In the genomic region with DNA sequence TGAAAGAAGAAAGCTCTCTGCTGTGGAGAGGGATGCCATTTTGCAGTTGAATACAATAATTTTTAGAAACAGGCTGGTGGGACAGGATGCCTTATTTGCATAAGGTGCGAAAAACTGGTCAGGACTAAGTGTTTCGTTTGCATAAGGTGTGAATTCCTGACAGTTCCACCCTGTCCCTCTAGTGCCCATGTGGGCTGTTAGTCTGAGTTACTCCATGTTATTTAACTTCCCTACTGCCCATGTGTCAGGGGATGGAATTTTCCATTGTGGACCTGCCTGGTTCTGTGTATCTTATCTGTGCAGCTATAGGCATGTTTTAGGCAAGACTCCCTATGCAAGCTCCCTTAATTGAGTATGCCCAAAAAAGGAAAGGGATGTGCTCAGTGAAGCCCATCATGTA, we compare ENCODE assay signal across 23 cellular contexts. TPM values are rescaled to one million over a fixed set of nuclear protein-coding genes. Genes with fewer than 3 reads are reported as not detected.
DNase-seq lines count a peak whose midpoint lies in the region; ATAC-seq, FAIRE-seq and TF ChIP-seq lines count a peak whose summit lies in the region.
"Had no signal": no experiment of that assay in that cellular context is flagged by ENCODE, and none has a peak within 500 bp of the region (broad histone marks: within the 10 kb centered on the region; RNA-seq: fewer than 3 reads in every experiment).

No MANE protein-coding gene starts in this region.

- TF ChIP-seq POLR2A in IMR-90 (IDR thresholded peaks at IDR 0.05; ENCODE audit: low read depth, low read length), result no peak

- H3K14ac ChIP-seq in IMR-90 (replicated peaks; ENCODE audit: low read depth, low read length), result 0 out of 2 replicates have a peak overlapping the region, but pooled peaks have one; percentile 22

- ATAC-seq in IMR-90 (ENCODE audit: low read depth) (peak; percentile 57; the same call in 1 of the 2 replicates), GM21515 (IDR thresholded peaks at IDR 0.05; ENCODE audit: unreplicated experiment) (no peak)
- ATAC-seq in naive thymus-derived CD4-positive, alpha-beta T cell, result no peak
- ATAC-seq: GM12878, K562 had no signal

- no TSS peak for BruUV-seq in IMR-90 (replicated peaks; lab: Mats Ljungman, UMichigan)

- H2BK15ac ChIP-seq in IMR-90 (ENCODE audit: low read depth, low read length), result no peak overlapping the region

- H4K5ac ChIP-seq in IMR-90 (ENCODE audit: low read depth, low read length), result no peak overlapping the region

- no peaks in the 10 kb centered on the region for H3K9me1 ChIP-seq in IMR-90 (ENCODE audit: insufficient read depth, low read length)
- H3K9me1 ChIP-seq in keratinocyte (ENCODE audit: control insufficient read depth, extremely low read depth, insufficient read depth, low read length), result no peaks in the 10 kb centered on the region

- no peak overlapping the region for H3K4me2 ChIP-seq in IMR-90 (ENCODE audit: low read depth, low read length)
- no peak overlapping the region for H3K4me2 ChIP-seq in keratinocyte (ENCODE audit: control insufficient read depth, extremely low read depth, insufficient read depth, low read depth, low read length)

- H3K4ac ChIP-seq in IMR-90 (ENCODE audit: low read depth, low read length), result no peak overlapping the region

- POLR2A ChIA-PET in IMR-90 (lab: Charles Lee; ENCODE audit: unreplicated experiment), result interaction anchor here (0.6 kb wide), 2 partner anchors 17 to 72 kb away, joined by 3 to 6 read pairs; no protein-coding TSS in a partner anchor
- POLR2A ChIA-PET in naive thymus-derived CD4-positive, alpha-beta T cell (lab: Charles Lee), result interaction anchor here (0.7 kb wide), 1 partner anchor 780 kb away, joined by 3 read pairs; no protein-coding TSS in a partner anchor

- in situ Hi-C loops in IMR-90 (cut with MboI; ENCODE audit: low sequenced_read_pairs) (no loop called here), brain microvascular endothelial cell (cut with HindIII; ENCODE audit: low pct_ligation_motif_present, low sequenced_read_pairs) (no loop called here)

- no peaks in the 10 kb centered on the region for H3K36me3 Mint-ChIP-seq in naive thymus-derived CD4-positive, alpha-beta T cell
- H3K36me3 Mint-ChIP-seq: CD4-positive, CD25-positive, alpha-beta regulatory T cell; CD8-positive, alpha-beta memory T cell had no signal

- H3K9ac ChIP-seq in IMR-90 (ENCODE audit: low read depth, low read length) (no peak overlapping the region), keratinocyte (ENCODE audit: control insufficient read depth, extremely low read depth, insufficient read depth, low read length) (no peak overlapping the region)

- no peak overlapping the region for H2AK9ac ChIP-seq in IMR-90 (replicated peaks; ENCODE audit: low read depth, low read length, poor library complexity)

- H3K4me1 ChIP-seq in IMR-90 (ENCODE audit: control insufficient read depth, insufficient read depth, low read length) (no peaks in the 10 kb centered on the region), keratinocyte (ENCODE audit: control insufficient read depth, extremely low read depth, insufficient read depth, low read length) (no peaks in the 10 kb centered on the region)
- no peaks in the 10 kb centered on the region for H3K4me1 ChIP-seq in naive thymus-derived CD4-positive, alpha-beta T cell (ENCODE audit: control insufficient read depth in 2 of 2, insufficient read depth in 2 of 2, low read length in 2 of 2)
- H3K4me1 ChIP-seq: BE2C had no signal

- DNase-seq in IMR-90, result no peak
- DNase-seq in fibroblast of villous mesenchyme (ENCODE audit: low read depth), result peak; percentile 11
- no peak for DNase-seq in keratinocyte (ENCODE audit: low read depth, low spot score)
- DNase-seq in occipital lobe (lab: John Stamatoyannopoulos, UW), result peak; percentile 57
- no peak for DNase-seq in KG1 (lab: John Stamatoyannopoulos, UW)
- no peak for DNase-seq in brain microvascular endothelial cell
- DNase-seq in naive thymus-derived CD4-positive, alpha-beta T cell, result no peak
- DNase-seq: ACHN; BE2C; C1 segment of cervical spinal cord; CD4-positive, CD25-positive, alpha-beta regulatory T cell; CD8-positive, alpha-beta memory T cell; COR-L47; DMS 273 treated with DMSO at 0.1 percent for 48 hours; DMS53; DND-41; EL; H9 had no signal

- intact Hi-C loops in IMR-90 (cut with micrococcal nuclease), result no loop called here
- intact Hi-C loops in naive thymus-derived CD4-positive, alpha-beta T cell (cut with micrococcal nuclease), result no loop called here

- FAIRE-seq in keratinocyte (lab: Jason Lieb, UNC), result peak; percentile 20
- FAIRE-seq: A204.1, GM12878, H1, K562 had no signal

- no peak overlapping the region for H4K91ac ChIP-seq in IMR-90 (ENCODE audit: insufficient read depth, low read depth, low read length)

- no peak for TF ChIP-seq RAD21 in IMR-90 (IDR thresholded peaks at IDR 0.05; ENCODE audit: low read length)

- CTCF ChIA-PET in IMR-90 (lab: Yijun Ruan, JAX), result interaction anchor here (0.6 kb wide), 1 partner anchor 219 kb away, joined by 3 read pairs; no protein-coding TSS in a partner anchor
- CTCF ChIA-PET in naive thymus-derived CD4-positive, alpha-beta T cell (lab: Charles Lee), result interaction anchor here (0.6 kb wide), 2 partner anchors 12 to 434 kb away, joined by 3 to 8 read pairs; no protein-coding TSS in a partner anchor

- 100% methylated on average over 1 of the region's 2 CpGs; no CpG with 5 or more reads in 1 of the 2 experiments for whole genome bisulfite sequencing in IMR-90 (ENCODE audit: extremely low coverage in 2 of 2, insufficient read length in 1 of 2), 2 experiments

- no peak overlapping the region for H2AK5ac ChIP-seq in IMR-90 (ENCODE audit: low read depth, low read length)

- H3K23ac ChIP-seq in IMR-90 (ENCODE audit: low read depth, low read length), result no peak overlapping the region

- H3K56ac ChIP-seq in IMR-90 (ENCODE audit: extremely low read depth, insufficient read depth, low read length), result no peak overlapping the region

- H3K79me1 ChIP-seq in IMR-90 (ENCODE audit: low read depth in 1 of 2, low read length in 2 of 2), result no peaks in the 10 kb centered on the region

- dilution Hi-C loops in IMR-90 (cut with HindIII; ENCODE audit: low sequenced_read_pairs, unreplicated experiment), result no loop called here
- dilution Hi-C loops in keratinocyte (cut with MboI; ENCODE audit: extremely low pct_ligation_motif_present, low sequenced_read_pairs), result no loop called here

- H3K27me3 ChIP-seq in IMR-90 (ENCODE audit: control insufficient read depth, insufficient read depth, low read length) (no peaks in the 10 kb centered on the region), keratinocyte (ENCODE audit: control insufficient read depth, extremely low read depth, insufficient read depth, low read length) (peaks cover 6% of the 10 kb centered on the region), brain microvascular endothelial cell (replicated peaks) (no peaks in the 10 kb centered on the region)
- no peaks in the 10 kb centered on the region for H3K27me3 ChIP-seq in naive thymus-derived CD4-positive, alpha-beta T cell (ENCODE audit: control insufficient read depth in 2 of 2, insufficient read depth in 2 of 2, low read length in 2 of 2)
- H3K27me3 ChIP-seq: BE2C had no signal

- peaks cover 0 to 1% (median 0%) of the 10 kb centered on the region in 7 donors for H3K4me1 Mint-ChIP-seq in naive thymus-derived CD4-positive, alpha-beta T cell
- H3K4me1 Mint-ChIP-seq: CD4-positive, CD25-positive, alpha-beta regulatory T cell; H9 had no signal

- H3K4me3 Mint-ChIP-seq in naive thymus-derived CD4-positive, alpha-beta T cell, result no peak overlapping the region
- H3K4me3 Mint-ChIP-seq: CD4-positive, CD25-positive, alpha-beta regulatory T cell; CD8-positive, alpha-beta memory T cell; H9 had no signal

- H2AFZ ChIP-seq in IMR-90 (replicated peaks; ENCODE audit: low read length, poor library complexity) (no peak overlapping the region), keratinocyte (ENCODE audit: control insufficient read depth, low read length) (no peak overlapping the region)

- no peaks in the 10 kb centered on the region for H3K79me2 ChIP-seq in keratinocyte (ENCODE audit: control insufficient read depth, insufficient read depth, low read length)

- H2BK20ac ChIP-seq in IMR-90 (ENCODE audit: low read depth, low read length), result no peak overlapping the region

- H3K36me3 ChIP-seq in IMR-90 (ENCODE audit: control insufficient read depth, insufficient read depth, low read length), result no peaks in the 10 kb centered on the region
- no peaks in the 10 kb centered on the region for H3K36me3 ChIP-seq in keratinocyte (ENCODE audit: control insufficient read depth in 2 of 2, extremely low read depth in 1 of 2, insufficient read depth in 2 of 2, low read length in 2 of 2)
- no peaks in the 10 kb centered on the region for H3K36me3 ChIP-seq in brain microvascular endothelial cell (replicated peaks)
- H3K36me3 ChIP-seq in naive thymus-derived CD4-positive, alpha-beta T cell (ENCODE audit: control insufficient read depth in 2 of 3, insufficient read depth in 3 of 3, low read length in 3 of 3), result no peaks in the 10 kb centered on the region
- H3K36me3 ChIP-seq: BE2C had no signal

- no peak overlapping the region for H3K27ac Mint-ChIP-seq in naive thymus-derived CD4-positive, alpha-beta T cell
- H3K27ac Mint-ChIP-seq: CD4-positive, CD25-positive, alpha-beta regulatory T cell; CD8-positive, alpha-beta memory T cell; H9 had no signal

- no peak overlapping the region for H2BK5ac ChIP-seq in IMR-90 (ENCODE audit: low read depth, low read length, poor library complexity, severe bottlenecking)

- TF ChIP-seq CTCF in IMR-90 (conservative IDR thresholded peaks at IDR 0.05; ENCODE audit: low read depth, low read length), result no peak
- TF ChIP-seq CTCF in fibroblast of villous mesenchyme (IDR thresholded peaks at IDR 0.05; ENCODE audit: insufficient read depth, low read depth, low read length), result no peak
- no peak for TF ChIP-seq CTCF in keratinocyte (optimal IDR thresholded peaks at IDR 0.05 in 1 of 3, IDR thresholded peaks at IDR 0.05 in 1 of 3, conservative IDR thresholded peaks at IDR 0.05 in 1 of 3; ENCODE audit: extremely low read depth in 1 of 3, insufficient read depth in 2 of 3, low read length in 3 of 3)
- TF ChIP-seq CTCF in brain microvascular endothelial cell (IDR thresholded peaks at IDR 0.05; ENCODE audit: low read depth, low read length, missing control alignments), result no peak

- H3K27me3 Mint-ChIP-seq in naive thymus-derived CD4-positive, alpha-beta T cell, result peaks cover 21 to 54% (median 30%) of the 10 kb centered on the region in 5 donors

- peaks cover 0 to 6% (median 0%) of the 10 kb centered on the region in 11 donors for H3K9me3 Mint-ChIP-seq in naive thymus-derived CD4-positive, alpha-beta T cell
- H3K9me3 Mint-ChIP-seq: H9 had no signal

- no peak overlapping the region for H4K8ac ChIP-seq in IMR-90 (ENCODE audit: low read depth in 2 of 2, low read length in 2 of 2)

- H3K27ac ChIP-seq in IMR-90 (ENCODE audit: insufficient read depth, low read length), result no peak overlapping the region
- H3K27ac ChIP-seq in keratinocyte (ENCODE audit: control insufficient read depth, insufficient read depth, low read length), result no peak overlapping the region
- no peak overlapping the region for H3K27ac ChIP-seq in brain microvascular endothelial cell
- H3K27ac ChIP-seq in naive thymus-derived CD4-positive, alpha-beta T cell (ENCODE audit: low read depth, low read length), result no peak overlapping the region

- H3K9me3 ChIP-seq in IMR-90 (ENCODE audit: control insufficient read depth, insufficient read depth, low read length) (no peaks in the 10 kb centered on the region), keratinocyte (ENCODE audit: control insufficient read depth, low read depth, low read length) (no peaks in the 10 kb centered on the region)
- no peaks in the 10 kb centered on the region for H3K9me3 ChIP-seq in naive thymus-derived CD4-positive, alpha-beta T cell (ENCODE audit: control insufficient read depth in 2 of 3, low read length in 3 of 3)
- H3K9me3 ChIP-seq: BE2C had no signal

- H3K4me3 ChIP-seq in IMR-90 (ENCODE audit: insufficient read depth, low read depth, low read length) (no peak overlapping the region), fibroblast of villous mesenchyme (ENCODE audit: low read depth, low read length) (no peak overlapping the region), keratinocyte (ENCODE audit: control insufficient read depth in 2 of 3, extremely low read depth in 1 of 3, insufficient read depth in 2 of 3, low read depth in 1 of 3, low read length in 3 of 3) (no peak overlapping the region), brain microvascular endothelial cell (ENCODE audit: low read depth, low read length) (no peak overlapping the region)
- no peak overlapping the region for H3K4me3 ChIP-seq in naive thymus-derived CD4-positive, alpha-beta T cell (ENCODE audit: low read length)
- H3K4me3 ChIP-seq: GM12878, K562 had no signal

- no peaks in the 10 kb centered on the region for H4K20me1 ChIP-seq in IMR-90 (ENCODE audit: insufficient read depth, low read length)
- H4K20me1 ChIP-seq in keratinocyte (ENCODE audit: control insufficient read depth, extremely low read depth, insufficient read depth, low read length), result no peaks in the 10 kb centered on the region

- no peak overlapping the region for H2BK120ac ChIP-seq in IMR-90 (ENCODE audit: low read depth, low read length)

- peak overlapping the region; percentile 23; the same call in 1 of the 2 replicates for H3K18ac ChIP-seq in IMR-90 (ENCODE audit: low read depth, low read length)

RNA-seq across cellular contexts. Expression of gene NFIL3, which starts 35.3 kb away (rescaled TPM):
- 27.6 and 29.4 TPM in 2 replicates for total RNA-seq in IMR-90 (2012; rRNA removed)
- polyA plus RNA-seq in IMR-90 (2012; rRNA removed), result 20.8 and 27.7 TPM in 2 replicates
- polyA plus RNA-seq in IMR-90 (2012; cell fraction: cytosol; rRNA removed), result 11.9 and 12.8 TPM in 2 replicates
- polyA plus RNA-seq in IMR-90 (2012; cell fraction: nucleus; rRNA removed; ENCODE audit: low replicate concordance), result 6.6 and 66.1 TPM in 2 replicates
- total RNA-seq in fibroblast of villous mesenchyme, result 15.5 and 18.1 TPM in 2 replicates
- 6.9 to 9.3 TPM (median 7.9 TPM) in 3 replicates for polyA plus RNA-seq in keratinocyte
- polyA plus RNA-seq in keratinocyte (2011; ENCODE audit: low read depth), result 73.1 TPM
- 5.3 and 9.3 TPM in 2 replicates for polyA plus RNA-seq in keratinocyte (2011; cell fraction: cytosol; rRNA removed)
- 13.3 and 16.5 TPM in 2 replicates for polyA plus RNA-seq in keratinocyte (2011; cell fraction: nucleus; rRNA removed)
- 6.5 and 50.5 TPM in 2 replicates for polyA plus RNA-seq in keratinocyte (2012; ENCODE audit: low replicate concordance)
- polyA minus RNA-seq in keratinocyte, result 1.8 to 6.0 TPM (median 5.2 TPM) in 3 replicates
- 3.5 TPM for polyA minus RNA-seq in keratinocyte (2011; cell fraction: cytosol; rRNA and poly(A)+ RNA removed)
- polyA minus RNA-seq in keratinocyte (2011; cell fraction: nucleus; rRNA and poly(A)+ RNA removed), result 6.0 and 13.7 TPM in 2 replicates
- total RNA-seq in occipital lobe, result 31.4 TPM
- total RNA-seq in naive thymus-derived CD4-positive, alpha-beta T cell, result 10 to 100 TPM in 3 of 5 experiments, 1 to 10 TPM in 2; 3.1 to 81.1 (median 32.5) TPM
- polyA plus RNA-seq in naive thymus-derived CD4-positive, alpha-beta T cell, result 1 to 10 TPM in 1 of 2 donors, under 1 TPM in 1; 0.33 to 1.3 TPM

Comparison
In these comparisons a context has a peak if more than half of its experiments do, and no peak if none do; other contexts are left out.
1. DNase-seq: peak in fibroblast of villous mesenchyme (single experiment) and occipital lobe (single experiment); none in IMR-90 (single experiment), keratinocyte (single experiment), KG1 (single experiment), brain microvascular endothelial cell (single experiment) and naive thymus-derived CD4-positive, alpha-beta T cell (0 of 9).